In genomic region chrX:50889582-50889981, GRCh38 we compare ENCODE assay signal across 27 cellular contexts. TPM values are rescaled to one million over a fixed set of nuclear protein-coding genes. Genes with fewer than 3 reads are reported as not detected.
DNase-seq lines count a peak whose midpoint lies in the region; ATAC-seq and TF ChIP-seq lines count a peak whose summit lies in the region.
"Had no signal": no experiment of that assay in that cellular context is flagged by ENCODE, and none has a peak within 500 bp of the region (broad histone marks: within the 10 kb centered on the region; RNA-seq: fewer than 3 reads in every experiment).

No MANE protein-coding gene starts in this region.

- no peak for TF ChIP-seq RAD21 in SK-N-SH (IDR thresholded peaks at IDR 0.05; ENCODE audit: low read length)

- H3K79me1 ChIP-seq in H9 (ENCODE audit: insufficient read depth, low read depth, low read length, poor library complexity, severe bottlenecking): no peaks in the 10 kb centered on the region

- no peak overlapping the region for H2BK15ac ChIP-seq in H9 (ENCODE audit: low read depth, low read length)

- H3K27ac Mint-ChIP-seq in H9 (no peak overlapping the region), WTC11 (no peak overlapping the region), endothelial cell (ENCODE audit: unreplicated experiment) (no peak overlapping the region)
- H3K27ac Mint-ChIP-seq: CD4-positive, alpha-beta memory T cell; T-helper 1 cell treated with Interleukin-12 subunit alpha and Interleukin-12 subunit beta and Interleukin-4 antibody, amounts not matched to agents 30 μg/mL and 1 μg/mL, for 36 hours had no signal

- no peak overlapping the region for H2BK20ac ChIP-seq in H9 (ENCODE audit: low read depth, low read length, poor library complexity, severe bottlenecking)

- no peak overlapping the region for H4K91ac ChIP-seq in H9 (ENCODE audit: insufficient read length, low read depth, low read length)

- H3K4me3 ChIP-seq in SK-N-SH (ENCODE audit: low read depth in 2 of 2, low read length in 1 of 2) (no peak overlapping the region), heart right ventricle (no peak overlapping the region)
- H3K4me3 ChIP-seq: GM23248 had no signal

- H2BK12ac ChIP-seq in H9 (ENCODE audit: insufficient read length, low read depth, low read length): no peak overlapping the region

- H3K9me2 ChIP-seq in SK-N-SH: no peaks in the 10 kb centered on the region

- H2AK5ac ChIP-seq in H9 (ENCODE audit: insufficient read length, low read length): no peak overlapping the region

- H3K4me2 ChIP-seq in H9 (ENCODE audit: insufficient read depth, insufficient read length, low read length): no peak overlapping the region
- no peak overlapping the region for H3K4me2 ChIP-seq in SK-N-SH
- H3K4me2 ChIP-seq: KMS-11 had no signal

- peak; percentile 57 for TF ChIP-seq CTCF in H9 (conservative IDR thresholded peaks at IDR 0.05)
- peak; percentile 39; the same call in 1 of the 2 replicates for TF ChIP-seq CTCF in WTC11 (IDR thresholded peaks at IDR 0.05)
- TF ChIP-seq CTCF in SK-N-SH (IDR thresholded peaks at IDR 0.05): no peak
- no peak for TF ChIP-seq CTCF in heart right ventricle (IDR thresholded peaks at IDR 0.05)
- TF ChIP-seq CTCF in endothelial cell (IDR thresholded peaks at IDR 0.05; ENCODE audit: unreplicated experiment): no peak

- peaks cover 0 to 3% (median 0%) of the 10 kb centered on the region in 3 experiments; a peak in 1 of 7 replicates for H3K36me3 Mint-ChIP-seq in H9 (ENCODE audit: insufficient read depth in 1 of 3, low read depth in 3 of 3)
- no peaks in the 10 kb centered on the region for H3K36me3 Mint-ChIP-seq in WTC11
- no peaks in the 10 kb centered on the region for H3K36me3 Mint-ChIP-seq in endothelial cell (ENCODE audit: low read depth, unreplicated experiment)
- H3K36me3 Mint-ChIP-seq: CD4-positive, alpha-beta memory T cell had no signal

- H3K9ac ChIP-seq in H9 (ENCODE audit: extremely low read depth, insufficient read length, low read length): no peak overlapping the region
- no peak overlapping the region for H3K9ac ChIP-seq in SK-N-SH
- H3K9ac ChIP-seq: GM23248, KMS-11 had no signal

- H3K4ac ChIP-seq in H9 (ENCODE audit: low read depth, low read length): no peak overlapping the region

- H3K4me1 ChIP-seq in H9 (ENCODE audit: insufficient read depth, low read length): no peaks in the 10 kb centered on the region
- H3K4me1 ChIP-seq in SK-N-SH (ENCODE audit: control insufficient read depth in 1 of 2, insufficient read depth in 2 of 2, low read depth in 1 of 2, low read length in 1 of 2): no peaks in the 10 kb centered on the region
- H3K4me1 ChIP-seq in heart right ventricle: no peaks in the 10 kb centered on the region
- H3K4me1 ChIP-seq: Caco-2 had no signal

- CTCF ChIA-PET in WTC11 (lab: Charles Lee) (interaction anchor here (0.6 to 1.1 kb wide), 9 partner anchors 10 to 192 kb away, joined by 3 to 12 read pairs (median 4); no protein-coding TSS in a partner anchor), SK-N-SH (lab: Yijun Ruan, JAX) (no interaction called here)

- peak; percentile 66 for ATAC-seq in WTC11
- ATAC-seq in heart right ventricle: no peak
- ATAC-seq: Panc1 had no signal

- H4K5ac ChIP-seq in H9 (ENCODE audit: insufficient read length, low read depth, low read length): no peak overlapping the region

- H3K9me3 Mint-ChIP-seq in H9 (peaks cover 70 to 72% of the 10 kb centered on the region in 2 experiments), WTC11 (peaks cover 7% of the 10 kb centered on the region), endothelial cell (ENCODE audit: unreplicated experiment) (no peaks in the 10 kb centered on the region)
- H3K9me3 Mint-ChIP-seq: T-helper 1 cell treated with Interleukin-12 subunit alpha and Interleukin-12 subunit beta and Interleukin-4 antibody, amounts not matched to agents 30 μg/mL and 1 μg/mL, for 36 hours had no signal

- POLR2A ChIA-PET in WTC11 (lab: Charles Lee) (no interaction called here), SK-N-SH (lab: Yijun Ruan, JAX) (no interaction called here)

- TF ChIP-seq EP300 in SK-N-SH (IDR thresholded peaks at IDR 0.05; ENCODE audit: borderline replicate concordance in 1 of 2, low read depth in 1 of 2, low read length in 1 of 2): no peak

- H3T11ph ChIP-seq in H9 (ENCODE audit: low read length): no peak overlapping the region

- DNase-seq in H9 (peak; percentile 38), WTC11 (ENCODE audit: low spot score) (peak; percentile 50), iPS-NIHi7 (ENCODE audit: extremely low spot score) (peak; percentile 46), SK-N-SH (no peak), COLO829 (ENCODE audit: low spot score) (no peak), heart right ventricle (no peak), endothelial cell (ENCODE audit: low spot score) (no peak)
- DNase-seq: C1 segment of cervical spinal cord; Caco-2; CD4-positive, alpha-beta memory T cell; GM23248; IMR-90; NCI-H1048; NCI-H1417; NCI-H1694 treated with DMSO at 0.1 percent for 48 hours; NCI-H2081; NCI-H2227 treated with DMSO at 0.1 percent for 48 hours; NCI-H526 treated with DMSO at 0.1 percent for 48 hours; SHP77; SW 1271 had no signal

- no peak overlapping the region for H3K56ac ChIP-seq in H9 (ENCODE audit: insufficient read length, low read depth, low read length)

- H3K23ac ChIP-seq in H9 (ENCODE audit: insufficient read length, low read depth, low read length): no peak overlapping the region

- H4K8ac ChIP-seq in H9 (replicated peaks; ENCODE audit: insufficient read length, low read depth, low read length): no peak overlapping the region

- no peak overlapping the region for H3K4me3 Mint-ChIP-seq in H9
- H3K4me3 Mint-ChIP-seq in WTC11: no peak overlapping the region
- H3K4me3 Mint-ChIP-seq in endothelial cell (ENCODE audit: unreplicated experiment): no peak overlapping the region
- H3K4me3 Mint-ChIP-seq: CD4-positive, alpha-beta memory T cell; T-helper 1 cell treated with Interleukin-12 subunit alpha and Interleukin-12 subunit beta and Interleukin-4 antibody, amounts not matched to agents 30 μg/mL and 1 μg/mL, for 36 hours had no signal

- no peaks in the 10 kb centered on the region for H3K9me3 ChIP-seq in H9 (ENCODE audit: control insufficient read depth, low read depth, low read length)
- H3K9me3 ChIP-seq in SK-N-SH: no peaks in the 10 kb centered on the region
- H3K9me3 ChIP-seq in heart right ventricle: peaks cover 0 to 10% (median 0%) of the 10 kb centered on the region in 11 donors
- H3K9me3 ChIP-seq: Caco-2 had no signal

- no CpG with 5 or more reads among the region's 4 CpGs for WGBS in H9 (ENCODE audit: extremely low coverage, insufficient read length, low lambda C conversion rate)
- WGBS in SK-N-SH (ENCODE audit: low lambda C conversion rate): 3% methylated on average over 4 of the region's 4 CpGs
- WGBS in heart right ventricle, 2 donors: 80 to 85% methylated on average over 4 of the region's 4 CpGs

- H4K20me1 ChIP-seq in H9 (ENCODE audit: control insufficient read depth, insufficient read depth, insufficient read length): peaks cover 2% of the 10 kb centered on the region
- no peaks in the 10 kb centered on the region for H4K20me1 ChIP-seq in SK-N-SH (ENCODE audit: insufficient read depth)

- H3K79me2 ChIP-seq in H9 (ENCODE audit: insufficient read depth, low read length) (no peaks in the 10 kb centered on the region), SK-N-SH (ENCODE audit: insufficient read depth) (no peaks in the 10 kb centered on the region)

- no peaks in the 10 kb centered on the region for H3F3A ChIP-seq in SK-N-SH (replicated peaks; ENCODE audit: insufficient read depth)

- H3K18ac ChIP-seq in H9 (ENCODE audit: insufficient read length, low read depth, low read length): no peak overlapping the region

- H3K36me3 ChIP-seq in SK-N-SH (replicated peaks in 1 of 2; ENCODE audit: control insufficient read depth in 1 of 2, insufficient read depth in 2 of 2, low read length in 1 of 2) (no peaks in the 10 kb centered on the region), heart right ventricle (no peaks in the 10 kb centered on the region)

- H3K4me1 Mint-ChIP-seq in H9 (no peaks in the 10 kb centered on the region), WTC11 (no peaks in the 10 kb centered on the region), endothelial cell (ENCODE audit: unreplicated experiment) (no peaks in the 10 kb centered on the region)
- H3K4me1 Mint-ChIP-seq: CD4-positive, alpha-beta memory T cell had no signal

- no peaks in the 10 kb centered on the region for H3K27me3 ChIP-seq in H9 (ENCODE audit: insufficient read depth, low read length)
- H3K27me3 ChIP-seq in SK-N-SH (ENCODE audit: insufficient read depth): no peaks in the 10 kb centered on the region
- peaks cover 0 to 18% (median 0%) of the 10 kb centered on the region in 7 donors for H3K27me3 ChIP-seq in heart right ventricle

- no peak overlapping the region for H3K27ac ChIP-seq in H9 (ENCODE audit: insufficient read length, low read depth, low read length)
- H3K27ac ChIP-seq in SK-N-SH (ENCODE audit: low read depth in 2 of 2, low read length in 1 of 2): no peak overlapping the region
- no peak overlapping the region for H3K27ac ChIP-seq in heart right ventricle
- H3K27ac ChIP-seq: GM23248, KMS-11, RWPE1 had no signal

- no peak overlapping the region for H2BK5ac ChIP-seq in H9 (ENCODE audit: insufficient read length, low read length)

- intact Hi-C loops in heart right ventricle (cut with DNase I): no loop called here

- H3K27me3 Mint-ChIP-seq in H9 (ENCODE audit: low read depth): no peaks in the 10 kb centered on the region
- H3K27me3 Mint-ChIP-seq in WTC11 (ENCODE audit: low read depth): no peaks in the 10 kb centered on the region
- H3K27me3 Mint-ChIP-seq in endothelial cell (ENCODE audit: unreplicated experiment): no peaks in the 10 kb centered on the region

- H3K14ac ChIP-seq in H9 (ENCODE audit: insufficient read depth, low read length): no peak overlapping the region

- no peak overlapping the region for H2BK120ac ChIP-seq in H9 (ENCODE audit: low read depth, low read length, poor library complexity, severe bottlenecking)

- H2AFZ ChIP-seq in H9 (ENCODE audit: low read length) (no peak overlapping the region), SK-N-SH (ENCODE audit: low read depth) (no peak overlapping the region)
- H2AFZ ChIP-seq: GM23248 had no signal

- no peaks in the 10 kb centered on the region for H3K23me2 ChIP-seq in H9 (ENCODE audit: insufficient read length, low read depth, low read length, poor library complexity, severe bottlenecking)

TF ChIP-seq in WTC11, 78 proteins besides CTCF, POLR2A, EP300 and RAD21 (continues in another document):
- TF ChIP-seq ELF4 (CRISPR knock-in tag; IDR thresholded peaks at IDR 0.05; ENCODE audit: low read depth) (no peak), IRF2 (CRISPR knock-in tag; IDR thresholded peaks at IDR 0.05; ENCODE audit: borderline replicate concordance, low read depth) (no peak), EMX1 (CRISPR knock-in tag; IDR thresholded peaks at IDR 0.05) (no peak)

RNA-seq across cellular contexts. Expression of gene BMP15, which starts 21.0 kb away (rescaled TPM):
- total RNA-seq in H9 (2021) (not detected in 2 replicates), WTC11 (2021) (not detected in 3 replicates), heart right ventricle (not detected), endothelial cell (ENCODE audit: unreplicated experiment) (not detected)
- polyA plus RNA-seq in SK-N-SH (2012; rRNA removed) (not detected in 2 replicates), heart right ventricle (not detected)
- polyA plus RNA-seq in SK-N-SH (2012; cell fraction: cytosol; rRNA removed): not detected in 2 replicates
- not detected in 2 replicates for polyA plus RNA-seq in SK-N-SH (2012; cell fraction: nucleus; rRNA removed)
- total RNA-seq: A673; Caco-2; CD4-positive, alpha-beta memory T cell; GM23248; IMR-90; NCI-H460; OCI-LY7 had no signal
- polyA plus RNA-seq: CD4-positive, alpha-beta memory T cell; GM23248; IMR-90 had no signal

Comparison
In these comparisons a context has a peak if more than half of its experiments do, and no peak if none do; other contexts are left out.
1. DNase-seq: peak in H9 (single experiment), WTC11 (single experiment) and iPS-NIHi7 (single experiment); none in SK-N-SH (single experiment), COLO829 (single experiment), heart right ventricle (0 of 2) and endothelial cell (single experiment).
2. CTCF ChIP-seq: peak in H9 (single experiment) and WTC11 (single experiment); none in SK-N-SH (single experiment), heart right ventricle (0 of 9) and endothelial cell (single experiment).